In genomic region chr9:89674667-89675402, GRCh38 we compare ENCODE assay signal across 8 cellular contexts.
DNase-seq lines count a peak whose midpoint lies in the region; ATAC-seq and TF ChIP-seq lines count a peak whose summit lies in the region.

No MANE protein-coding gene starts in this region.

- TF ChIP-seq EP300 in Ishikawa (IDR thresholded peaks at IDR 0.05; ENCODE audit: borderline replicate concordance): no peak

- WGBS in psoas muscle, 3 donors: 35 to 40% (median 38%) methylated on average over 11 of the region's 11 CpGs

- intact Hi-C loops in Right ventricle myocardium superior (cut with DNase I): no loop called here
- intact Hi-C loops in psoas muscle (cut with DNase I): loop anchor here in 1 of 2 donors (5.0 kb wide), 2 partner anchors 42 to 197 kb away; no protein-coding TSS in a partner anchor

- no peak overlapping the region for H3K4me3 ChIP-seq in psoas muscle

- 0 out of 2 replicates have a peak, but pooled peaks have one; percentile 4 for TF ChIP-seq RAD21 in Ishikawa (IDR thresholded peaks at IDR 0.05; ENCODE audit: low read depth)

- ATAC-seq in Right ventricle myocardium superior (ENCODE audit: poor library complexity): peak; percentile 63
- ATAC-seq in psoas muscle: peak; percentile 39 to 65 (median 60)
- no peak for ATAC-seq in GM21737 (IDR thresholded peaks at IDR 0.05; ENCODE audit: unreplicated experiment)
- ATAC-seq in activated naive CD4-positive, alpha-beta T cell treated with anti-CD3 and anti-CD28 coated beads, Interleukin-2, amount 50 U/mL, for 72 hours: no peak
- ATAC-seq in GM21528 (IDR thresholded peaks at IDR 0.05; ENCODE audit: low FRiP score, unreplicated experiment): no peak

- no peak overlapping the region for H3K27ac Mint-ChIP-seq in activated naive CD4-positive, alpha-beta T cell treated with anti-CD3 and anti-CD28 coated beads, Interleukin-2, amount 50 U/mL, for 72 hours

- peaks cover 8% of the 10 kb centered on the region in 2 donors for H3K9me3 Mint-ChIP-seq in activated naive CD4-positive, alpha-beta T cell treated with anti-CD3 and anti-CD28 coated beads, Interleukin-2, amount 50 U/mL, for 72 hours

- DNase-seq in NCI-H748 treated with DMSO at 0.1 percent for 48 hours (lab: John Stamatoyannopoulos, UW) (peak; percentile 96), Right ventricle myocardium superior (peak; percentile 74), psoas muscle (peak; percentile 44 to 78), H4 (ENCODE audit: low spot score) (no peak)
- DNase-seq in activated naive CD4-positive, alpha-beta T cell treated with anti-CD3 and anti-CD28 coated beads, Interleukin-2, amount 50 U/mL, for 72 hours (ENCODE audit: low spot score in 2 of 2): no peak

- no peaks in the 10 kb centered on the region for H3K36me3 ChIP-seq in psoas muscle (ENCODE audit: insufficient read depth in 1 of 2, low read depth in 1 of 2)

- no peaks in the 10 kb centered on the region for H3K27me3 ChIP-seq in psoas muscle (ENCODE audit: insufficient read depth in 3 of 3, low read length in 2 of 3)

- no peaks in the 10 kb centered on the region for H3K9me3 ChIP-seq in psoas muscle

- no peaks in the 10 kb centered on the region for H3K36me3 Mint-ChIP-seq in activated naive CD4-positive, alpha-beta T cell treated with anti-CD3 and anti-CD28 coated beads, Interleukin-2, amount 50 U/mL, for 72 hours

- no peak for TF ChIP-seq CTCF in psoas muscle (IDR thresholded peaks at IDR 0.05)

- peaks cover 41% of the 10 kb centered on the region for H3K4me1 ChIP-seq in psoas muscle

- peak overlapping the region; percentile 78 for H3K27ac ChIP-seq in psoas muscle

TF ChIP-seq in Ishikawa, 13 proteins besides CTCF, POLR2A, EP300 and RAD21:
- TF ChIP-seq NFIC (IDR thresholded peaks at IDR 0.05) (peak; percentile 20), EGR1 (IDR thresholded peaks at IDR 0.05) (no peak), USF1 (IDR thresholded peaks at IDR 0.05) (peak; percentile 47; the same call in 1 of the 2 replicates), TAF1 (IDR thresholded peaks at IDR 0.05; ENCODE audit: low read depth) (no peak), CREB1 (IDR thresholded peaks at IDR 0.05; ENCODE audit: low read depth) (no peak)

Comparison
In these comparisons a context has a peak if more than half of its experiments do, and no peak if none do; other contexts are left out.
1. DNase-seq: peak in NCI-H748 treated with DMSO at 0.1 percent for 48 hours (single experiment), Right ventricle myocardium superior (single experiment) and psoas muscle (2 of 2); none in activated naive CD4-positive, alpha-beta T cell treated with anti-CD3 and anti-CD28 coated beads, Interleukin-2, amount 50 U/mL, for 72 hours (0 of 2) and H4 (single experiment).
2. ATAC-seq: peak in Right ventricle myocardium superior (single experiment) and psoas muscle (4 of 4); none in GM21737 (single experiment), activated naive CD4-positive, alpha-beta T cell treated with anti-CD3 and anti-CD28 coated beads, Interleukin-2, amount 50 U/mL, for 72 hours (0 of 2) and GM21528 (single experiment).